13 cellular contexts compared by ENCODE assay signal in the genomic region with DNA sequence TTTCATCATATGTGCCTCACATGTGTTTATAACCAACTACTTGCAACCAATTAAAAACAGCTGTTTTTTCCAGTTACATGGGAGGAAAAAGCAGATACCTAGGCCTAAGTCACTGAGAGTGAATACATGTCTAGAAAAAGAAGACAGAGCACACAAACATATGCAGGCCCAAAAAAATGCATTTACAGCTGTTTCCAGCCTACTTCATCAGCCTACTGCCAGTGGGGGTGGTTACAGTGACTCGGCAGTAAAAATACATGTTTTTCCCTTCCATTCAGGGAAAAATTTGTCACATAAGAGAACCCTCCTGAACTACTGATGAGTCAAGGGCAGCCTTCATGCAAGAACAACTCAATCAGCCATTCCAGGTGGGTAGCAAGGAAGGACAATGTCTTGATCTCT.
DNase-seq lines count a peak whose midpoint lies in the region; ATAC-seq, FAIRE-seq and TF ChIP-seq lines count a peak whose summit lies in the region.
"Had no signal": no experiment of that assay in that cellular context is flagged by ENCODE, and none has a peak within 500 bp of the region (broad histone marks: within the 10 kb centered on the region; RNA-seq: fewer than 3 reads in every experiment).

No MANE protein-coding gene starts in this region.

- no peak for ATAC-seq in activated CD4-positive, CD25-positive, alpha-beta regulatory T cell treated with anti-CD3 and anti-CD28 coated beads, Interleukin-2, amount 50 U/mL, for 24 hours

- no peak overlapping the region for H3K9ac ChIP-seq in rectal smooth muscle tissue (ENCODE audit: low read length)

- FAIRE-seq in D721Med (lab: Jason Lieb, UNC): no peak
- FAIRE-seq: G401.6 had no signal

- H3K27ac ChIP-seq in rectal smooth muscle tissue (ENCODE audit: low read depth, low read length) (peak overlapping the region; percentile 24), WERI-Rb-1 (no peak overlapping the region)

- H3K36me3 ChIP-seq in rectal smooth muscle tissue (ENCODE audit: control insufficient read depth, insufficient read depth, low read length) (peaks cover 3% of the 10 kb centered on the region), WERI-Rb-1 (peaks cover 23% of the 10 kb centered on the region)
- H3K36me3 ChIP-seq: MG63, uterus had no signal

- H3K4me1 ChIP-seq in rectal smooth muscle tissue (ENCODE audit: control insufficient read depth, insufficient read depth, low read length): peaks cover 7% of the 10 kb centered on the region
- H3K4me1 ChIP-seq: uterus had no signal

- DNase-seq in GM04503 (ENCODE audit: low read depth) (peak; percentile 54), RKO (ENCODE audit: low spot score) (peak; percentile 43), fibroblast of gingiva (ENCODE audit: low read depth) (peak; percentile 86), WERI-Rb-1 (no peak), D721Med (ENCODE audit: insufficient read length, low spot score) (no peak)
- DNase-seq: effector memory CD4-positive, alpha-beta T cell; immature natural killer cell; MG63; NCI-H774; uterus had no signal

- TF ChIP-seq CTCF in WERI-Rb-1 (IDR thresholded peaks at IDR 0.05; ENCODE audit: low read depth, low read length) (no peak), D721Med (IDR thresholded peaks at IDR 0.05; ENCODE audit: insufficient read depth, missing control alignments) (no peak)

- no peak overlapping the region for H3K4me3 ChIP-seq in rectal smooth muscle tissue (ENCODE audit: low read length)
- H3K4me3 ChIP-seq in WERI-Rb-1 (ENCODE audit: low read depth, low read length): no peak overlapping the region
- H3K4me3 ChIP-seq: MG63, uterus had no signal

- H3K27me3 ChIP-seq in rectal smooth muscle tissue (ENCODE audit: control insufficient read depth, insufficient read depth, low read length) (no peaks in the 10 kb centered on the region), WERI-Rb-1 (ENCODE audit: insufficient read depth, low read depth, severe bottlenecking) (no peaks in the 10 kb centered on the region)
- H3K27me3 ChIP-seq: MG63, uterus had no signal

- H3K9me3 ChIP-seq in WERI-Rb-1 (ENCODE audit: severe bottlenecking): no peaks in the 10 kb centered on the region
- H3K9me3 ChIP-seq: MG63, uterus had no signal

Comparison
In these comparisons a context has a peak if more than half of its experiments do, and no peak if none do; other contexts are left out.
1. DNase-seq: peak in GM04503 (single experiment), RKO (single experiment) and fibroblast of gingiva (single experiment); none in WERI-Rb-1 (single experiment) and D721Med (single experiment).